In genomic region chr1:14956579-14957195, GRCh38 we compare ENCODE assay signal across 23 cellular contexts.
"Had no signal": no experiment of that assay in that cellular context is flagged by ENCODE, and none has a peak within 500 bp of the region (broad histone marks: within the 10 kb centered on the region; RNA-seq: fewer than 3 reads in every experiment).

No MANE protein-coding gene starts in this region.

- H2AFZ ChIP-seq: hepatocyte had no signal

- DNase-seq: activated CD4-positive, alpha-beta T cell treated with anti-CD3 and anti-CD28 coated beads, Interleukin-2, amount 50 U/mL, for 1 hour; activated CD4-positive, CD25-positive, alpha-beta regulatory T cell treated with anti-CD3 and anti-CD28 coated beads, Interleukin-2, amount 50 U/mL, for 72 hours; activated T-cell treated with anti-CD3 and anti-CD28 coated beads, Interleukin-2, amount 50 U/mL, for 24 hours; aorta; dermis blood vessel endothelial cell; effector CD8-positive, alpha-beta T cell; erythroblast; foreskin melanocyte; immature natural killer cell; midbrain; natural killer cell; psoas muscle; stimulated activated CD4-positive, alpha-beta T cell treated with anti-CD3 and anti-CD28 coated beads, Interleukin-4, amount 100 ng/mL, for 24 hours; stimulated activated naive CD4-positive, alpha-beta T cell treated with Interleukin-2 at 50 U/mL for 16 hours; T-helper 2 cell; upper lobe of left lung had no signal

- H3K36me3 Mint-ChIP-seq: activated naive CD4-positive, alpha-beta T cell treated with anti-CD3 and anti-CD28 coated beads, Interleukin-2, amount 50 U/mL, for 72 hours; immature natural killer cell; natural killer cell had no signal

- H3K9me3 Mint-ChIP-seq: activated naive CD4-positive, alpha-beta T cell treated with anti-CD3 and anti-CD28 coated beads, Interleukin-2, amount 50 U/mL, for 72 hours; activated T-cell treated with anti-CD3 and anti-CD28 coated beads, Interleukin-2, amount 50 U/mL, for 24 hours; activated T-helper 17 cell treated with anti-CD3 and anti-CD28 coated beads, Interleukin-2, amount 50 U/mL, for 72 hours; immature natural killer cell; natural killer cell had no signal

- H3K27ac Mint-ChIP-seq: activated T-cell treated with anti-CD3 and anti-CD28 coated beads, Interleukin-2, amount 50 U/mL, for 24 hours; activated T-helper 17 cell treated with anti-CD3 and anti-CD28 coated beads, Interleukin-2, amount 50 U/mL, for 72 hours; immature natural killer cell had no signal

- H3K4me3 Mint-ChIP-seq: activated T-cell treated with anti-CD3 and anti-CD28 coated beads, Interleukin-2, amount 50 U/mL, for 24 hours; activated T-helper 17 cell treated with anti-CD3 and anti-CD28 coated beads, Interleukin-2, amount 50 U/mL, for 72 hours; brain; immature natural killer cell; natural killer cell had no signal

- H3K4me3 ChIP-seq: hepatocyte, pancreas, psoas muscle, right atrium auricular region, upper lobe of left lung had no signal

- H3K79me2 ChIP-seq: hepatocyte had no signal

- H3K27me3 Mint-ChIP-seq: activated T-cell treated with anti-CD3 and anti-CD28 coated beads, Interleukin-2, amount 50 U/mL, for 24 hours; activated T-helper 17 cell treated with anti-CD3 and anti-CD28 coated beads, Interleukin-2, amount 50 U/mL, for 72 hours; brain had no signal

- H3K4me2 ChIP-seq: hepatocyte had no signal

- H3K9me3 ChIP-seq: pancreas, psoas muscle, upper lobe of left lung had no signal

- H3K27me3 ChIP-seq: hepatocyte, pancreas, right atrium auricular region, upper lobe of left lung had no signal

- H3K36me3 ChIP-seq: pancreas, right atrium auricular region had no signal

- H3K4me1 ChIP-seq: psoas muscle had no signal

- ATAC-seq: activated naive CD4-positive, alpha-beta T cell treated with anti-CD3 and anti-CD28 coated beads, Interleukin-2, amount 50 U/mL, for 72 hours; activated T-helper 17 cell treated with anti-CD3 and anti-CD28 coated beads, Interleukin-2, amount 50 U/mL, for 72 hours; left lobe of liver; natural killer cell; pancreas; psoas muscle had no signal

- FAIRE-seq: pancreas had no signal

- H3K27ac ChIP-seq: hepatocyte, pancreas, psoas muscle, right atrium auricular region had no signal

- H3K4me1 Mint-ChIP-seq: activated T-helper 17 cell treated with anti-CD3 and anti-CD28 coated beads, Interleukin-2, amount 50 U/mL, for 72 hours; immature natural killer cell; natural killer cell had no signal
